Comparison of ENCODE assay signal across 8 cellular contexts in the genomic region with DNA sequence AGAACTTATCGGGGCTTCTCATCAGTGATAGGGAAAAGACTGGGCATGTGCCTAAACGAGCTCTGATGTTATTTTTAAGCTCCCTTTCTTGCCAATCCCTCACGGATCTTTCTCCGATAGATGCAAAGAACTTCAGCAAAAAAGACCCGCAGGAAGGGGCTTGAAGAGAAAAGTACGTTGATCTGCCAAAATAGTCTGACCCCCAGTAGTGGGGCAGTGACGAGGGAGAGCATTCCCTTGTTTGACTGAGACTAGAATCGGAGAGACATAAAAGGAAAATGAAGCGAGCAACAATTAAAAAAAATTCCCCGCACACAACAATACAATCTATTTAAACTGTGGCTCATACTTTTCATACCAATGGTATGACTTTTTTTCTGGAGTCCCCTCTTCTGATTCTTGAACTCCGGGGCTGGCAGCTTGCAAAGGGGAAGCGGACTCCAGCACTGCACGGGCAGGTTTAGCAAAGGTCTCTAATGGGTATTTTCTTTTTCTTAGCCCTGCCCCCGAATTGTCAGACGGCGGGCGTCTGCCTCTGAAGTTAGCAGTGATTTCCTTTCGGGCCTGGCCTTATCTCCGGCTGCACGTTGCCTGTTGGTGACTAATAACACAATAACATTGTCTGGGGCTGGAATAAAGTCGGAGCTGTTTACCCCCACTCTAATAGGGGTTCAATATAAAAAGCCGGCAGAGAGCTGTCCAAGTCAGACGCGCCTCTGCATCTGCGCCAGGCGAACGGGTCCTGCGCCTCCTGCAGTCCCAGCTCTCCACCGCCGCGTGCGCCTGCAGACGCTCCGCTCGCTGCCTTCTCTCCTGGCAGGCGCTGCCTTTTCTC. TPM values are rescaled to one million over a fixed set of nuclear protein-coding genes. Genes with fewer than 3 reads are reported as not detected.
A peak's percentile ranks its signal among the peaks of the same experiment; 100 is the strongest.
DNase-seq lines count a peak whose midpoint lies in the region; ATAC-seq and TF ChIP-seq lines count a peak whose summit lies in the region.

TSS of gene EDN1 (plus strand) at position 707 of the 835 bp plus-strand sequence. CDS start 269 bp downstream, outside the sequence.

- no peaks in the 10 kb centered on the region for H3F3A ChIP-seq in OCI-LY1 (ENCODE audit: insufficient read depth, low read length)

- no peaks in the 10 kb centered on the region for H3K27me3 ChIP-seq in OCI-LY1 (ENCODE audit: insufficient read depth, low read length)

- no peaks in the 10 kb centered on the region for H3K36me3 Mint-ChIP-seq in natural killer cell treated with Interleukin-12 subunit alpha and Interleukin-12 subunit beta and Interleukin-15 and Interleukin-18, amount 100 ng/mL, for 72 hours

- no peak; the same call in 1 of the 2 replicates for TF ChIP-seq CTCF in OCI-LY1 (IDR thresholded peaks at IDR 0.05; ENCODE audit: low read length)
- TF ChIP-seq CTCF in subcutaneous adipose tissue (IDR thresholded peaks at IDR 0.05; ENCODE audit: low read depth) = no peak

- peaks cover 14 to 18% of the 10 kb centered on the region in 2 donors for H3K4me1 Mint-ChIP-seq in natural killer cell treated with Interleukin-12 subunit alpha and Interleukin-12 subunit beta and Interleukin-15 and Interleukin-18, amount 100 ng/mL, for 72 hours (ENCODE audit: low read depth in 2 of 2)

- no peaks in the 10 kb centered on the region for H3K9me2 ChIP-seq in OCI-LY1 (ENCODE audit: low read depth, low read length)

- no peak within 1 kb of the TSS for H3K27ac ChIP-seq in OCI-LY1 (ENCODE audit: low read depth, low read length, poor library complexity, severe bottlenecking)

- H3K9ac ChIP-seq in OCI-LY1 (ENCODE audit: low read length) = peak within 1 kb of the TSS; percentile 63

- H3K4me1 ChIP-seq in OCI-LY1 (ENCODE audit: insufficient read depth, low read length, severe bottlenecking) = peaks cover 40% of the 10 kb centered on the region

- TF ChIP-seq POLR2A in GM19099 (IDR thresholded peaks at IDR 0.05; ENCODE audit: extremely low read depth, insufficient read length, low read depth) = peak; percentile 67

- H3K9me3 ChIP-seq in OCI-LY1 (ENCODE audit: low read length) = no peaks in the 10 kb centered on the region

- H3K27ac Mint-ChIP-seq in natural killer cell treated with Interleukin-12 subunit alpha and Interleukin-12 subunit beta and Interleukin-15 and Interleukin-18, amount 100 ng/mL, for 72 hours = peak within 1 kb of the TSS in 1 of 2 donors; percentile 16

- H3K36me3 ChIP-seq in OCI-LY1 (ENCODE audit: insufficient read depth, low read length) = peaks cover 13% of the 10 kb centered on the region; the same call in 1 of the 2 replicates

- no peaks in the 10 kb centered on the region for H4K20me1 ChIP-seq in OCI-LY1 (ENCODE audit: insufficient read depth, low read length)

- H3K79me2 ChIP-seq in OCI-LY1 (ENCODE audit: insufficient read depth, low read length) = peaks cover 12% of the 10 kb centered on the region; the same call in 1 of the 2 replicates

- DNase-seq in CD1c-positive myeloid dendritic cell (ENCODE audit: extremely low spot score) (peak; percentile 75), activated T-helper 1 cell treated with Interleukin-2 at 50 U/mL for 16 hours (ENCODE audit: low read depth) (peak; percentile 16), fibroblast of the conjunctiva (ENCODE audit: low read depth) (peak; percentile 51)
- DNase-seq in natural killer cell treated with Interleukin-12 subunit alpha and Interleukin-12 subunit beta and Interleukin-15 and Interleukin-18, amount 100 ng/mL, for 72 hours (ENCODE audit: low spot score) = no peak

- peak within 1 kb of the TSS; percentile 61 for H3K4me3 ChIP-seq in OCI-LY1 (ENCODE audit: low read depth, low read length, poor library complexity, severe bottlenecking)

- H3K9me3 Mint-ChIP-seq in natural killer cell treated with Interleukin-12 subunit alpha and Interleukin-12 subunit beta and Interleukin-15 and Interleukin-18, amount 100 ng/mL, for 72 hours = no peaks in the 10 kb centered on the region

- peaks cover 42 to 54% of the 10 kb centered on the region in 2 donors for H3K27me3 Mint-ChIP-seq in natural killer cell treated with Interleukin-12 subunit alpha and Interleukin-12 subunit beta and Interleukin-15 and Interleukin-18, amount 100 ng/mL, for 72 hours

- peak; percentile 77 for ATAC-seq in HG03342 (IDR thresholded peaks at IDR 0.05; ENCODE audit: unreplicated experiment)
- ATAC-seq in natural killer cell treated with Interleukin-12 subunit alpha and Interleukin-12 subunit beta and Interleukin-15 and Interleukin-18, amount 100 ng/mL, for 72 hours = peak; percentile 78 to 82

- peak within 1 kb of the TSS; percentile 81 for H3K4me3 Mint-ChIP-seq in natural killer cell treated with Interleukin-12 subunit alpha and Interleukin-12 subunit beta and Interleukin-15 and Interleukin-18, amount 100 ng/mL, for 72 hours

- H2AFZ ChIP-seq in OCI-LY1 (ENCODE audit: low read length) = peak within 1 kb of the TSS; percentile 51; the same call in 1 of the 2 replicates

- peak within 1 kb of the TSS; percentile 85 for H3K4me2 ChIP-seq in OCI-LY1 (ENCODE audit: low read length)

RNA-seq across cellular contexts. Expression of gene EDN1, which starts in this region (rescaled TPM):
- total RNA-seq in natural killer cell treated with Interleukin-12 subunit alpha and Interleukin-12 subunit beta and Interleukin-15 and Interleukin-18, amount 100 ng/mL, for 72 hours = under 1 TPM in 1 of 2 donors, not detected in 1; 0.20 TPM
- total RNA-seq in subcutaneous adipose tissue = 10 to 100 TPM in 3 of 4 donors, 1 to 10 TPM in 1; 7.7 to 23.4 (median 14.4) TPM

Comparison
In these comparisons a context has a peak if more than half of its experiments do, and no peak if none do; other contexts are left out.
1. RNA of gene EDN1 (total RNA-seq): 7.7 to 23.4 TPM in subcutaneous adipose tissue; 0.20 TPM in natural killer cell treated with Interleukin-12 subunit alpha and Interleukin-12 subunit beta and Interleukin-15 and Interleukin-18, amount 100 ng/mL, for 72 hours; every median in the first group is over 4 times any median in the second.
2. Peak in ATAC-seq in natural killer cell treated with Interleukin-12 subunit alpha and Interleukin-12 subunit beta and Interleukin-15 and Interleukin-18, amount 100 ng/mL, for 72 hours; RNA of the gene not detected or under 1 TPM.